Comparison of ENCODE assay signal across 1 cellular context in the genomic region with DNA sequence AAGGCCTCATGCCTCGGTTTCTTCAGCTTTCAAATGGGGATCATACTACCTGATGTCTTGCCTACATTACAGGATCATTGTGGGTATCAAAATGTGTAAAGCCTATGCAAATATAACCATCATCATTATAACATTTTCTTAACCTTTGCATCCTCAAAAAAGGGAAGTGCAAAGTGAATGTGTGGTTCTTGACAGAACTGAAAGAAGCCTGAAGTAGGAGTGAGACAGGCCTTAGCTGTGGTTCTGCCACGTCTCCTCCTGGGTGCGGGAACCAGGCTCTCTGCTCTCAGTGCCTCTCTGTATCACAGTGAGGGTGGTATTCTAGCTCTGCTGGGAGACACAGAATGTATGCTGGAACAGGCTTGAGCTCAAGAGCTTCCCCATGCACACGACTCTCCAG.
TF ChIP-seq lines count a peak whose summit lies in the region.

No MANE protein-coding gene starts in this region.

TF ChIP-seq in GM12878, 131 proteins besides CTCF, POLR2A, EP300 and RAD21 (continued from another document):
- TF ChIP-seq, protein P1, sequence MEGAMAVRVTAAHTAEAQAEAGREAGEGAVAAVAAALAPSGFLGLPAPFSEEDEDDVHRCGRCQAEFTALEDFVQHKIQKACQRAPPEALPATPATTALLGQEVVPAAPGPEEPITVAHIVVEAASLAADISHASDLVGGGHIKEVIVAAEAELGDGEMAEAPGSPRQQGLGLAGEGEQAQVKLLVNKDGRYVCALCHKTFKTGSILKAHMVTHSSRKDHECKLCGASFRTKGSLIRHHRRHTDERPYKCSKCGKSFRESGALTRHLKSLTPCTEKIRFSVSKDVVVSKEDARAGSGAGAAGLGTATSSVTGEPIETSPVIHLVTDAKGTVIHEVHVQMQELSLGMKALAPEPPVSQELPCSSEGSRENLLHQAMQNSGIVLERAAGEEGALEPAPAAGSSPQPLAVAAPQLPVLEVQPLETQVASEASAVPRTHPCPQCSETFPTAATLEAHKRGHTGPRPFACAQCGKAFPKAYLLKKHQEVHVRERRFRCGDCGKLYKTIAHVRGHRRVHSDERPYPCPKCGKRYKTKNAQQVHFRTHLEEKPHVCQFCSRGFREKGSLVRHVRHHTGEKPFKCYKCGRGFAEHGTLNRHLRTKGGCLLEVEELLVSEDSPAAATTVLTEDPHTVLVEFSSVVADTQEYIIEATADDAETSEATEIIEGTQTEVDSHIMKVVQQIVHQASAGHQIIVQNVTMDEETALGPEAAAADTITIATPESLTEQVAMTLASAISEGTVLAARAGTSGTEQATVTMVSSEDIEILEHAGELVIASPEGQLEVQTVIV (IDR thresholded peaks at IDR 0.05; ENCODE audit: borderline replicate concordance, partially characterized antibody): no peak
- TF ChIP-seq BMI1 (IDR thresholded peaks at IDR 0.05; ENCODE audit: borderline replicate concordance) (no peak), RFX5 (IDR thresholded peaks at IDR 0.05; ENCODE audit: low read depth, low read length) (no peak), CHD1 (IDR thresholded peaks at IDR 0.05; ENCODE audit: low read depth, low read length) (no peak), SREBF1 (IDR thresholded peaks at IDR 0.05; ENCODE audit: low read length) (no peak), TCF7 (IDR thresholded peaks at IDR 0.05; ENCODE audit: borderline replicate concordance) (no peak), SP1 (IDR thresholded peaks at IDR 0.05; ENCODE audit: low read depth, low read length) (no peak), STAT1 (conservative IDR thresholded peaks at IDR 0.05) (no peak), EGR1 (IDR thresholded peaks at IDR 0.05; ENCODE audit: borderline replicate concordance in 1 of 2, low read depth in 2 of 2, low read length in 2 of 2) (no peak), SREBF2 (IDR thresholded peaks at IDR 0.05; ENCODE audit: low read length) (no peak), IRF4 (IDR thresholded peaks at IDR 0.05; ENCODE audit: low read depth, low read length) (peak; percentile 78), HCFC1 (IDR thresholded peaks at IDR 0.05; ENCODE audit: low read length) (no peak), ZZZ3 (IDR thresholded peaks at IDR 0.05; ENCODE audit: control insufficient read depth, insufficient read length, low read depth) (no peak), RCOR1 (conservative IDR thresholded peaks at IDR 0.05; ENCODE audit: low read depth, low read length) (no peak), TCF3 (IDR thresholded peaks at IDR 0.05; ENCODE audit: borderline replicate concordance, insufficient read depth, low read depth, low read length) (no peak), MYB (IDR thresholded peaks at IDR 0.05; ENCODE audit: borderline replicate concordance, low read depth, low read length) (no peak)
- TF ChIP-seq, protein P2, sequence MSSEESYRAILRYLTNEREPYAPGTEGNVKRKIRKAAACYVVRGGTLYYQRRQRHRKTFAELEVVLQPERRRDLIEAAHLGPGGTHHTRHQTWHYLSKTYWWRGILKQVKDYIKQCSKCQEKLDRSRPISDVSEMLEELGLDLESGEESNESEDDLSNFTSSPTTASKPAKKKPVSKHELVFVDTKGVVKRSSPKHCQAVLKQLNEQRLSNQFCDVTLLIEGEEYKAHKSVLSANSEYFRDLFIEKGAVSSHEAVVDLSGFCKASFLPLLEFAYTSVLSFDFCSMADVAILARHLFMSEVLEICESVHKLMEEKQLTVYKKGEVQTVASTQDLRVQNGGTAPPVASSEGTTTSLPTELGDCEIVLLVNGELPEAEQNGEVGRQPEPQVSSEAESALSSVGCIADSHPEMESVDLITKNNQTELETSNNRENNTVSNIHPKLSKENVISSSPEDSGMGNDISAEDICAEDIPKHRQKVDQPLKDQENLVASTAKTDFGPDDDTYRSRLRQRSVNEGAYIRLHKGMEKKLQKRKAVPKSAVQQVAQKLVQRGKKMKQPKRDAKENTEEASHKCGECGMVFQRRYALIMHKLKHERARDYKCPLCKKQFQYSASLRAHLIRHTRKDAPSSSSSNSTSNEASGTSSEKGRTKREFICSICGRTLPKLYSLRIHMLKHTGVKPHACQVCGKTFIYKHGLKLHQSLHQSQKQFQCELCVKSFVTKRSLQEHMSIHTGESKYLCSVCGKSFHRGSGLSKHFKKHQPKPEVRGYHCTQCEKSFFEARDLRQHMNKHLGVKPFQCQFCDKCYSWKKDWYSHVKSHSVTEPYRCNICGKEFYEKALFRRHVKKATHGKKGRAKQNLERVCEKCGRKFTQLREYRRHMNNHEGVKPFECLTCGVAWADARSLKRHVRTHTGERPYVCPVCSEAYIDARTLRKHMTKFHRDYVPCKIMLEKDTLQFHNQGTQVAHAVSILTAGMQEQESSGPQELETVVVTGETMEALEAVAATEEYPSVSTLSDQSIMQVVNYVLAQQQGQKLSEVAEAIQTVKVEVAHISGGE (CRISPR knock-in tag; IDR thresholded peaks at IDR 0.05): no peak
- TF ChIP-seq, protein P3, sequence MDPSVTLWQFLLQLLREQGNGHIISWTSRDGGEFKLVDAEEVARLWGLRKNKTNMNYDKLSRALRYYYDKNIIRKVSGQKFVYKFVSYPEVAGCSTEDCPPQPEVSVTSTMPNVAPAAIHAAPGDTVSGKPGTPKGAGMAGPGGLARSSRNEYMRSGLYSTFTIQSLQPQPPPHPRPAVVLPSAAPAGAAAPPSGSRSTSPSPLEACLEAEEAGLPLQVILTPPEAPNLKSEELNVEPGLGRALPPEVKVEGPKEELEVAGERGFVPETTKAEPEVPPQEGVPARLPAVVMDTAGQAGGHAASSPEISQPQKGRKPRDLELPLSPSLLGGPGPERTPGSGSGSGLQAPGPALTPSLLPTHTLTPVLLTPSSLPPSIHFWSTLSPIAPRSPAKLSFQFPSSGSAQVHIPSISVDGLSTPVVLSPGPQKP (IDR thresholded peaks at IDR 0.05; ENCODE audit: low read depth, low read length): no peak
- TF ChIP-seq, protein P4, sequence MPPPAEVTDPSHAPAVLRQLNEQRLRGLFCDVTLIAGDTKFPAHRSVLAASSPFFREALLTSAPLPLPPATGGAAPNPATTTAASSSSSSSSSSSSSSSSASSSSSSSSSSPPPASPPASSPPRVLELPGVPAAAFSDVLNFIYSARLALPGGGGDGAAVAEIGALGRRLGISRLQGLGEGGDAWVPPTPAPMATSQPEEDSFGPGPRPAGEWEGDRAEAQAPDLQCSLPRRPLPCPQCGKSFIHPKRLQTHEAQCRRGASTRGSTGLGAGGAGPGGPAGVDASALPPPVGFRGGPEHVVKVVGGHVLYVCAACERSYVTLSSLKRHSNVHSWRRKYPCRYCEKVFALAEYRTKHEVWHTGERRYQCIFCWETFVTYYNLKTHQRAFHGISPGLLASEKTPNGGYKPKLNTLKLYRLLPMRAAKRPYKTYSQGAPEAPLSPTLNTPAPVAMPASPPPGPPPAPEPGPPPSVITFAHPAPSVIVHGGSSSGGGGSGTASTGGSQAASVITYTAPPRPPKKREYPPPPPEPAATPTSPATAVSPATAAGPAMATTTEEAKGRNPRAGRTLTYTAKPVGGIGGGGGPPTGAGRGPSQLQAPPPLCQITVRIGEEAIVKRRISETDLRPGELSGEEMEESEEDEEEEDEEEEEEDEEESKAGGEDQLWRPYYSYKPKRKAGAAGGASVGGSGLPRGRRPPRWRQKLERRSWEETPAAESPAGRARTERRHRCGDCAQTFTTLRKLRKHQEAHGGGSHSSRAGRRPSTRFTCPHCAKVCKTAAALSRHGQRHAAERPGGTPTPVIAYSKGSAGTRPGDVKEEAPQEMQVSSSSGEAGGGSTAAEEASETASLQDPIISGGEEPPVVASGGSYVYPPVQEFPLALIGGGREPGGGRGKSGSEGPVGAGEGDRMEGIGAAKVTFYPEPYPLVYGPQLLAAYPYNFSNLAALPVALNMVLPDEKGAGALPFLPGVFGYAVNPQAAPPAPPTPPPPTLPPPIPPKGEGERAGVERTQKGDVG (CRISPR knock-in tag; IDR thresholded peaks at IDR 0.05): no peak
TF ChIP-seq in GM12878: peak in this region for 32.
